21 cellular contexts compared by ENCODE assay signal in the genomic region with DNA sequence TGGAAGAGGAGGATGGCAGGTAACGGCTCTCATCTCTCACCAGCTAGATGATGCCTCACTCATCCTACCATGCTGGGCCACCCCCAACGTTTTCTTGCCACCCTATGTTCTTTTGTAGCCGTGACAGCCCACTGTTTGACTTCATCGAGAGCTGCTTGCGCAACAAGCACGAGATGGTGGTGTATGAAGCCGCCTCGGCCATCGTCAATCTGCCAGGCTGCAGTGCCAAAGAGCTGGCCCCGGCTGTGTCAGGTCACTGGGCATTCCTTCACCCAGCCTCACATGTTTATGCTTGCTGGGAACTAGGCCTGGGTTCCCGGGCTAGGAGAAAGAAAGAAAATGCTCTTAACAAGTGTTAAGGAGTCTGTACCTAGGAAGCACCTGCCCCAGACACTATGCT. TPM values are rescaled to one million over a fixed set of nuclear protein-coding genes. Genes with fewer than 3 reads are reported as not detected.
A peak's percentile ranks its signal among the peaks of the same experiment; 100 is the strongest.
DNase-seq lines count a peak whose midpoint lies in the region; ATAC-seq and TF ChIP-seq lines count a peak whose summit lies in the region.
"Had no signal": no experiment of that assay in that cellular context is flagged by ENCODE, and none has a peak within 500 bp of the region (broad histone marks: within the 10 kb centered on the region; RNA-seq: fewer than 3 reads in every experiment).

No MANE protein-coding gene starts in this region.

- H3K4me3 ChIP-seq in liver (ENCODE audit: low read depth in 1 of 3, low read length in 3 of 3) (no peak overlapping the region), subcutaneous abdominal adipose tissue (ENCODE audit: low read depth in 1 of 5, low read length in 5 of 5) (no peak overlapping the region)
- H3K4me3 ChIP-seq: GM23338 had no signal

- peaks cover 11% of the 10 kb centered on the region for H3K4me1 Mint-ChIP-seq in activated T-cell treated with anti-CD3 and anti-CD28 coated beads, Interleukin-2, amount 50 U/mL, for 24 hours (ENCODE audit: low read depth)
- no peaks in the 10 kb centered on the region for H3K4me1 Mint-ChIP-seq in activated T-cell treated with anti-CD3 and anti-CD28 coated beads, Interleukin-2, amount 50 U/mL, for 72 hours (ENCODE audit: low read depth)
- H3K4me1 Mint-ChIP-seq in central memory CD8-positive, alpha-beta T cell, result peaks cover 15% of the 10 kb centered on the region
- H3K4me1 Mint-ChIP-seq in activated naive CD8-positive, alpha-beta T cell treated with anti-CD3 and anti-CD28 coated beads for 36 hours, result peaks cover 3% of the 10 kb centered on the region
- H3K4me1 Mint-ChIP-seq: CD14-positive monocyte, GM23338 had no signal

- no peaks in the 10 kb centered on the region for H3K27me3 Mint-ChIP-seq in activated T-cell treated with anti-CD3 and anti-CD28 coated beads, Interleukin-2, amount 50 U/mL, for 24 hours
- no peaks in the 10 kb centered on the region for H3K27me3 Mint-ChIP-seq in activated T-cell treated with anti-CD3 and anti-CD28 coated beads, Interleukin-2, amount 50 U/mL, for 72 hours (ENCODE audit: low read depth)
- no peaks in the 10 kb centered on the region for H3K27me3 Mint-ChIP-seq in central memory CD8-positive, alpha-beta T cell
- no peaks in the 10 kb centered on the region for H3K27me3 Mint-ChIP-seq in activated naive CD8-positive, alpha-beta T cell treated with anti-CD3 and anti-CD28 coated beads for 36 hours

- no peak for DNase-seq in activated T-cell treated with anti-CD3 and anti-CD28 coated beads, Interleukin-2, amount 50 U/mL, for 24 hours
- no peak for DNase-seq in activated T-cell treated with anti-CD3 and anti-CD28 coated beads, Interleukin-2, amount 50 U/mL, for 72 hours
- no peak for DNase-seq in central memory CD8-positive, alpha-beta T cell (ENCODE audit: low spot score in 2 of 2)
- no peak for DNase-seq in activated naive CD8-positive, alpha-beta T cell treated with anti-CD3 and anti-CD28 coated beads for 36 hours
- no peak for DNase-seq in HT-29 (ENCODE audit: low spot score)
- DNase-seq: COR-L47, DMS 273 treated with DMSO at 0.1 percent for 48 hours, DND-41, MV-4-11, NCI-H1417, NCI-H187, NCI-H2107, NCI-H510A, NCI-H82 had no signal

- TF ChIP-seq CTCF in liver (IDR thresholded peaks at IDR 0.05; ENCODE audit: low read depth, low read length, missing input control), result no peak

- H3K4me3 Mint-ChIP-seq in activated T-cell treated with anti-CD3 and anti-CD28 coated beads, Interleukin-2, amount 50 U/mL, for 24 hours, result no peak overlapping the region
- H3K4me3 Mint-ChIP-seq in activated T-cell treated with anti-CD3 and anti-CD28 coated beads, Interleukin-2, amount 50 U/mL, for 72 hours, result no peak overlapping the region
- no peak overlapping the region for H3K4me3 Mint-ChIP-seq in central memory CD8-positive, alpha-beta T cell
- no peak overlapping the region for H3K4me3 Mint-ChIP-seq in activated naive CD8-positive, alpha-beta T cell treated with anti-CD3 and anti-CD28 coated beads for 36 hours
- H3K4me3 Mint-ChIP-seq: CD14-positive monocyte, GM23338 had no signal

- WGBS in liver, result 50% methylated on average over 11 of the region's 11 CpGs

- H3K27me3 ChIP-seq in liver (ENCODE audit: control insufficient read depth in 4 of 4, insufficient read depth in 4 of 4, low read length in 3 of 4) (no peaks in the 10 kb centered on the region), subcutaneous abdominal adipose tissue (ENCODE audit: control insufficient read depth in 5 of 5, insufficient read depth in 4 of 5, low read length in 5 of 5) (no peaks in the 10 kb centered on the region)

- no peaks in the 10 kb centered on the region for H3K9me3 Mint-ChIP-seq in activated T-cell treated with anti-CD3 and anti-CD28 coated beads, Interleukin-2, amount 50 U/mL, for 24 hours
- no peaks in the 10 kb centered on the region for H3K9me3 Mint-ChIP-seq in activated T-cell treated with anti-CD3 and anti-CD28 coated beads, Interleukin-2, amount 50 U/mL, for 72 hours
- no peaks in the 10 kb centered on the region for H3K9me3 Mint-ChIP-seq in central memory CD8-positive, alpha-beta T cell
- H3K9me3 Mint-ChIP-seq in activated naive CD8-positive, alpha-beta T cell treated with anti-CD3 and anti-CD28 coated beads for 36 hours, result no peaks in the 10 kb centered on the region
- H3K9me3 Mint-ChIP-seq: GM23338 had no signal

- peak overlapping the region; percentile 18 for H3K27ac Mint-ChIP-seq in activated T-cell treated with anti-CD3 and anti-CD28 coated beads, Interleukin-2, amount 50 U/mL, for 24 hours
- H3K27ac Mint-ChIP-seq in activated T-cell treated with anti-CD3 and anti-CD28 coated beads, Interleukin-2, amount 50 U/mL, for 72 hours, result no peak overlapping the region
- peak overlapping the region; percentile 55 for H3K27ac Mint-ChIP-seq in central memory CD8-positive, alpha-beta T cell (ENCODE audit: low read depth)
- H3K27ac Mint-ChIP-seq in activated naive CD8-positive, alpha-beta T cell treated with anti-CD3 and anti-CD28 coated beads for 36 hours, result no peak overlapping the region
- H3K27ac Mint-ChIP-seq: GM23338 had no signal

- H3K4me1 ChIP-seq in liver (ENCODE audit: control insufficient read depth in 4 of 4, insufficient read depth in 4 of 4, low read length in 3 of 4) (peaks cover 6 to 32% (median 28%) of the 10 kb centered on the region in 4 donors), subcutaneous abdominal adipose tissue (ENCODE audit: control insufficient read depth in 5 of 5, insufficient read depth in 5 of 5, low read length in 5 of 5) (peaks cover 2 to 30% (median 21%) of the 10 kb centered on the region in 5 donors)

- H3K9me3 ChIP-seq in liver (ENCODE audit: control insufficient read depth in 4 of 4, low read length in 3 of 4), result no peaks in the 10 kb centered on the region
- no peaks in the 10 kb centered on the region for H3K9me3 ChIP-seq in subcutaneous abdominal adipose tissue (ENCODE audit: control insufficient read depth in 5 of 5, low read length in 5 of 5)

- peak; percentile 8 to 31 for TF ChIP-seq RAD21 in liver (IDR thresholded peaks at IDR 0.05)

- H3K36me3 ChIP-seq in liver (ENCODE audit: control insufficient read depth in 4 of 4, insufficient read depth in 3 of 4, low read depth in 1 of 4, low read length in 3 of 4) (peaks cover 24 to 84% (median 72%) of the 10 kb centered on the region in 4 donors), subcutaneous abdominal adipose tissue (ENCODE audit: control insufficient read depth in 5 of 5, insufficient read depth in 5 of 5, low read length in 5 of 5) (peaks cover 13 to 95% (median 84%) of the 10 kb centered on the region in 5 donors)

- H3K27ac ChIP-seq in liver (ENCODE audit: low read depth in 1 of 2, low read length in 2 of 2), result peak overlapping the region; percentile 65 to 90
- peak overlapping the region; percentile 69 for H3K27ac ChIP-seq in subcutaneous abdominal adipose tissue (ENCODE audit: low read depth, low read length)
- H3K27ac ChIP-seq: 22Rv1, KMS-11 had no signal

- no peak overlapping the region for H3K9ac ChIP-seq in liver (ENCODE audit: low read depth in 1 of 2, low read length in 2 of 2)
- H3K9ac ChIP-seq in subcutaneous abdominal adipose tissue (ENCODE audit: low read length in 5 of 5), result peak overlapping the region in 1 of 5 donors; percentile 11
- H3K9ac ChIP-seq: KMS-11 had no signal

- no peak for ATAC-seq in activated T-cell treated with anti-CD3 and anti-CD28 coated beads, Interleukin-2, amount 50 U/mL, for 72 hours (replicated peaks in 1 of 2)
- ATAC-seq in central memory CD8-positive, alpha-beta T cell (replicated peaks; ENCODE audit: extremely low read depth, poor library complexity, severe bottlenecking), result no peak
- no peak for ATAC-seq in activated CD4-positive, CD25-positive, alpha-beta regulatory T cell treated with anti-CD3 and anti-CD28 coated beads, Interleukin-2, amount 50 U/mL, for 24 hours
- ATAC-seq: GM23338 had no signal

- H3K36me3 Mint-ChIP-seq in activated T-cell treated with anti-CD3 and anti-CD28 coated beads, Interleukin-2, amount 50 U/mL, for 24 hours (ENCODE audit: low read depth), result peaks cover 96% of the 10 kb centered on the region
- H3K36me3 Mint-ChIP-seq in activated T-cell treated with anti-CD3 and anti-CD28 coated beads, Interleukin-2, amount 50 U/mL, for 72 hours (ENCODE audit: insufficient read depth in 2 of 2), result peaks cover 14 to 29% of the 10 kb centered on the region in 2 donors
- H3K36me3 Mint-ChIP-seq in central memory CD8-positive, alpha-beta T cell (ENCODE audit: insufficient read depth), result peaks cover 81% of the 10 kb centered on the region
- H3K36me3 Mint-ChIP-seq in activated naive CD8-positive, alpha-beta T cell treated with anti-CD3 and anti-CD28 coated beads for 36 hours, result peaks cover 26% of the 10 kb centered on the region

TF ChIP-seq in liver, 16 proteins besides CTCF, POLR2A, EP300 and RAD21 (continues in another document):
- TF ChIP-seq SP1 (IDR thresholded peaks at IDR 0.05) (peak; percentile 30), NR2F2 (IDR thresholded peaks at IDR 0.05) (no peak), JUND (IDR thresholded peaks at IDR 0.05) (no peak), FOXA2 (IDR thresholded peaks at IDR 0.05) (no peak), FOXA1 (IDR thresholded peaks at IDR 0.05) (no peak), YY1 (IDR thresholded peaks at IDR 0.05) (peak; percentile 76)
- TF ChIP-seq, protein P1, sequence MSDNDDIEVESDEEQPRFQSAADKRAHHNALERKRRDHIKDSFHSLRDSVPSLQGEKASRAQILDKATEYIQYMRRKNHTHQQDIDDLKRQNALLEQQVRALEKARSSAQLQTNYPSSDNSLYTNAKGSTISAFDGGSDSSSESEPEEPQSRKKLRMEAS (IDR thresholded peaks at IDR 0.05), result peak; percentile 88

RNA-seq across cellular contexts. Expression of a gene that starts 8.2 kb away (rescaled TPM):
- total RNA-seq in activated T-cell treated with anti-CD3 and anti-CD28 coated beads, Interleukin-2, amount 50 U/mL, for 72 hours, result 100 to 1,000 TPM; 183 to 205 TPM
- total RNA-seq in liver, result 100 to 1,000 TPM in 1 of 2 donors, 10 to 100 TPM in 1; 68.4 to 177 TPM
- 100 to 1,000 TPM in 1 of 2 donors, 10 to 100 TPM in 1; 49.8 to 106 TPM for polyA plus RNA-seq in liver
- 100 to 1,000 TPM; 128 to 132 TPM for total RNA-seq in activated naive CD8-positive, alpha-beta T cell treated with anti-CD3 and anti-CD28 coated beads for 36 hours
- 186 and 190 TPM in 2 replicates for total RNA-seq in HT-29 (2014; rRNA removed; shearing (Covaris generic))

RNA-seq across cellular contexts. Expression of a gene that starts 21.1 kb away (rescaled TPM):
- 10 to 100 TPM; 66.6 to 84.3 TPM for total RNA-seq in activated T-cell treated with anti-CD3 and anti-CD28 coated beads, Interleukin-2, amount 50 U/mL, for 72 hours
- total RNA-seq in liver, result 10 to 100 TPM; 13.7 to 18.2 TPM
- polyA plus RNA-seq in liver, result 10 to 100 TPM; 15.3 to 15.4 TPM
- total RNA-seq in activated naive CD8-positive, alpha-beta T cell treated with anti-CD3 and anti-CD28 coated beads for 36 hours, result 10 to 100 TPM; 83.6 to 83.7 TPM
- total RNA-seq in HT-29 (2014; rRNA removed; shearing (Covaris generic)), result 58.0 and 63.5 TPM in 2 replicates

Comparison
In these comparisons a context has a peak if more than half of its experiments do, and no peak if none do; other contexts are left out.
1. H3K27ac Mint-ChIP-seq: peak in activated T-cell treated with anti-CD3 and anti-CD28 coated beads, Interleukin-2, amount 50 U/mL, for 24 hours (single experiment) and central memory CD8-positive, alpha-beta T cell (single experiment); none in activated T-cell treated with anti-CD3 and anti-CD28 coated beads, Interleukin-2, amount 50 U/mL, for 72 hours (single experiment) and activated naive CD8-positive, alpha-beta T cell treated with anti-CD3 and anti-CD28 coated beads for 36 hours (single experiment).